Comparison of ENCODE assay signal across 29 cellular contexts in genomic region chr1:214503553-214503952, GRCh38. TPM values are rescaled to one million over a fixed set of nuclear protein-coding genes. Genes with fewer than 3 reads are reported as not detected.
DNase-seq lines count a peak whose midpoint lies in the region; ATAC-seq, FAIRE-seq and TF ChIP-seq lines count a peak whose summit lies in the region.
"Had no signal": no experiment of that assay in that cellular context is flagged by ENCODE, and none has a peak within 500 bp of the region (broad histone marks: within the 10 kb centered on the region; RNA-seq: fewer than 3 reads in every experiment).

No MANE protein-coding gene starts in this region.

- H3K27me3 Mint-ChIP-seq in HFFc6 (ENCODE audit: insufficient read depth), result no peaks in the 10 kb centered on the region; the same call in 1 of the 2 replicates
- H3K27me3 Mint-ChIP-seq in astrocyte (ENCODE audit: low read depth, unreplicated experiment), result no peaks in the 10 kb centered on the region

- intact Hi-C loops in left colon (cut with DNase I, micrococcal nuclease), result no loop called here

- H3K9me3 Mint-ChIP-seq in HFFc6, result no peaks in the 10 kb centered on the region
- H3K9me3 Mint-ChIP-seq in astrocyte (ENCODE audit: unreplicated experiment), result no peaks in the 10 kb centered on the region
- H3K9me3 Mint-ChIP-seq: activated CD4-positive, alpha-beta T cell treated with anti-CD3 and anti-CD28 coated beads, Interleukin-2, amount 10 ng/mL, durations not matched to agents 24 days and 14 days; activated T-cell treated with anti-CD3 and anti-CD28 coated beads, Interleukin-2, amount 50 U/mL, for 4 hours; neural progenitor cell; stimulated activated memory B cell treated with anti-CD40 and anti-IgM and Interleukin-4, amounts not matched to agents 10 μg/mL and 1 μg/mL and 100 μg/mL, for 72 hours; T-helper 2 cell treated with Interferon-gamma antibody and Interleukin-4, amounts not matched to agents 5 μg/mL and 100 μg/mL, for 36 hours had no signal

- no peak for TF ChIP-seq CTCF in HFFc6 (IDR thresholded peaks at IDR 0.05)
- TF ChIP-seq CTCF in astrocyte (IDR thresholded peaks at IDR 0.05; ENCODE audit: insufficient read depth, low read depth, low read length), result no peak

- H4K20me1 ChIP-seq in astrocyte (ENCODE audit: insufficient read depth, low read length), result peaks cover 83% of the 10 kb centered on the region
- H4K20me1 ChIP-seq: BLaER1 had no signal

- peaks cover 99% of the 10 kb centered on the region for H3K79me2 ChIP-seq in astrocyte (ENCODE audit: insufficient read depth, low read length)
- H3K79me2 ChIP-seq: parathyroid adenoma had no signal

- H3K4me3 ChIP-seq in astrocyte (ENCODE audit: insufficient read depth, low read depth, low read length) (no peak overlapping the region), HAP-1 (no peak overlapping the region)
- H3K4me3 ChIP-seq: BLaER1, heart left ventricle, lung, neural progenitor cell, upper lobe of right lung had no signal

- no peak overlapping the region for H3K27ac ChIP-seq in astrocyte (ENCODE audit: low read depth, low read length)
- H3K27ac ChIP-seq: BLaER1, heart left ventricle, neural progenitor cell, parathyroid adenoma, upper lobe of right lung had no signal

- FAIRE-seq in astrocyte (lab: Jason Lieb, UNC), result peak; percentile 5
- FAIRE-seq: GM18507 had no signal

- H3K27me3 ChIP-seq in astrocyte (ENCODE audit: insufficient read depth, low read length) (no peaks in the 10 kb centered on the region), HAP-1 (ENCODE audit: low read depth) (no peaks in the 10 kb centered on the region)
- H3K27me3 ChIP-seq: BLaER1, heart left ventricle, neural progenitor cell, upper lobe of right lung had no signal

- H3K4me1 Mint-ChIP-seq in HFFc6 (ENCODE audit: low read depth) (peaks cover 81% of the 10 kb centered on the region), astrocyte (ENCODE audit: low read depth, unreplicated experiment) (peaks cover 57% of the 10 kb centered on the region)
- H3K4me1 Mint-ChIP-seq: stimulated activated memory B cell treated with anti-CD40 and anti-IgM and Interleukin-4, amounts not matched to agents 10 μg/mL and 1 μg/mL and 100 μg/mL, for 72 hours had no signal

- H3K36me3 ChIP-seq in astrocyte (ENCODE audit: insufficient read depth, low read length) (no peaks in the 10 kb centered on the region), HAP-1 (replicated peaks) (no peaks in the 10 kb centered on the region)
- H3K36me3 ChIP-seq: BLaER1, heart left ventricle, neural progenitor cell, upper lobe of right lung had no signal

- H3K36me3 Mint-ChIP-seq in HFFc6 (ENCODE audit: low read depth) (peaks cover 29% of the 10 kb centered on the region), astrocyte (ENCODE audit: low read depth, unreplicated experiment) (peaks cover 24% of the 10 kb centered on the region)
- H3K36me3 Mint-ChIP-seq: brain; stimulated activated memory B cell treated with anti-CD40 and anti-IgM and Interleukin-4, amounts not matched to agents 10 μg/mL and 1 μg/mL and 100 μg/mL, for 72 hours had no signal

- peak; percentile 38 for ATAC-seq in left colon
- ATAC-seq in GM19395 (IDR thresholded peaks at IDR 0.05; ENCODE audit: unreplicated experiment), result no peak
- ATAC-seq: activated T-cell treated with anti-CD3 and anti-CD28 coated beads, Interleukin-2, amount 50 U/mL, for 4 hours; heart left ventricle; sciatic nerve; stimulated activated memory B cell treated with anti-CD40 and anti-IgM and Interleukin-4, amounts not matched to agents 10 μg/mL and 1 μg/mL and 100 μg/mL, for 72 hours; upper lobe of right lung had no signal

- H3K27ac Mint-ChIP-seq in HFFc6 (peak overlapping the region; percentile 10; the same call in 1 of the 2 replicates), astrocyte (ENCODE audit: unreplicated experiment) (no peak overlapping the region)
- H3K27ac Mint-ChIP-seq: activated CD4-positive, alpha-beta T cell treated with anti-CD3 and anti-CD28 coated beads, Interleukin-2, amount 10 ng/mL, durations not matched to agents 24 days and 14 days; brain; neural progenitor cell; stimulated activated memory B cell treated with anti-CD40 and anti-IgM and Interleukin-4, amounts not matched to agents 10 μg/mL and 1 μg/mL and 100 μg/mL, for 72 hours; T-helper 2 cell treated with Interferon-gamma antibody and Interleukin-4, amounts not matched to agents 5 μg/mL and 100 μg/mL, for 36 hours had no signal

- in situ Hi-C loops in HAP-1 (cut with MboI; ENCODE audit: low sequenced_read_pairs), result no loop called here

- no peak overlapping the region for H2AFZ ChIP-seq in astrocyte (ENCODE audit: low read depth, low read length)
- H2AFZ ChIP-seq: neural progenitor cell, parathyroid adenoma had no signal

- H3K9me3 ChIP-seq in astrocyte (ENCODE audit: insufficient read depth, low read depth, low read length), result no peaks in the 10 kb centered on the region
- H3K9me3 ChIP-seq in HAP-1, result no peaks in the 10 kb centered on the region
- H3K9me3 ChIP-seq: BLaER1, heart left ventricle, upper lobe of right lung had no signal

- no peak overlapping the region for H3K4me2 ChIP-seq in astrocyte (ENCODE audit: low read length)
- H3K4me2 ChIP-seq: BLaER1, neural progenitor cell had no signal

- H3K4me3 Mint-ChIP-seq in HFFc6 (no peak overlapping the region), astrocyte (ENCODE audit: unreplicated experiment) (no peak overlapping the region)
- H3K4me3 Mint-ChIP-seq: activated CD4-positive, alpha-beta T cell treated with anti-CD3 and anti-CD28 coated beads, Interleukin-2, amount 10 ng/mL, durations not matched to agents 24 days and 14 days; activated T-cell treated with anti-CD3 and anti-CD28 coated beads, Interleukin-2, amount 50 U/mL, for 4 hours; brain; neural progenitor cell; stimulated activated memory B cell treated with anti-CD40 and anti-IgM and Interleukin-4, amounts not matched to agents 10 μg/mL and 1 μg/mL and 100 μg/mL, for 72 hours; T-helper 2 cell treated with Interferon-gamma antibody and Interleukin-4, amounts not matched to agents 5 μg/mL and 100 μg/mL, for 36 hours had no signal

- DNase-seq in DMS53 (lab: John Stamatoyannopoulos, UW), result peak; percentile 94
- no peak for DNase-seq in HFFc6
- no peak for DNase-seq in astrocyte (ENCODE audit: low read depth)
- no peak for DNase-seq in left colon
- no peak for DNase-seq in HAP-1 (ENCODE audit: low spot score in 2 of 2)
- no peak for DNase-seq in anterior cingulate cortex (lab: John Stamatoyannopoulos, UW)
- DNase-seq in NCI-H2081 treated with DMSO at 0.1 percent for 48 hours (lab: John Stamatoyannopoulos, UW), result no peak
- DNase-seq: activated CD4-positive, alpha-beta T cell treated with anti-CD3 and anti-CD28 coated beads, Interleukin-2, amount 10 ng/mL, durations not matched to agents 24 days and 14 days; activated gamma-delta T cell treated with Interleukin-2 at 50 U/mL for 16 hours; activated T-cell treated with anti-CD3 and anti-CD28 coated beads, Interleukin-2, amount 50 U/mL, for 4 hours; effector CD8-positive, alpha-beta T cell; heart left ventricle; kidney glomerular epithelial cell; NCI-H1105 treated with DMSO at 0.1 percent for 48 hours; NCI-H2081; NCI-H345; stimulated activated CD4-positive, alpha-beta T cell treated with anti-CD3 and anti-CD28 coated beads, Interleukin-4, amount 100 ng/mL, for 4 hours; substantia nigra; upper lobe of right lung had no signal

- H3K9ac ChIP-seq in astrocyte (ENCODE audit: low read length), result no peak overlapping the region
- H3K9ac ChIP-seq: BLaER1, neural progenitor cell, parathyroid adenoma had no signal

- H3K4me1 ChIP-seq in astrocyte (ENCODE audit: insufficient read depth, low read length) (peaks cover 11% of the 10 kb centered on the region), HAP-1 (peaks cover 8% of the 10 kb centered on the region)
- H3K4me1 ChIP-seq: parathyroid adenoma, upper lobe of right lung had no signal

RNA-seq across cellular contexts. Expression of gene PTPN14, which starts 47.8 kb away (rescaled TPM):
- total RNA-seq in HFFc6 (2021; fragmentation: NEBNext Ultra II Directional; extraction: Animal tissue kit (Norgen Biotek cat#: 25700)), result 100 to 1,000 TPM in 4 of 6 experiments, 10 to 100 TPM in 2; 93.6 to 140 (median 106) TPM
- total RNA-seq in astrocyte (154 and 177 TPM in 2 replicates), left colon (1 to 10 TPM; 6.8 TPM)

Comparison
In these comparisons a context has a peak if more than half of its experiments do, and no peak if none do; other contexts are left out.
1. RNA of gene PTPN14, which starts 47.8 kb away (total RNA-seq): 154 to 177 TPM in astrocyte and 93.6 to 140 TPM in HFFc6; 6.8 TPM in left colon; every median in the first group is over 10 times any median in the second.